1 cellular context compared by ENCODE assay signal in the genomic region with DNA sequence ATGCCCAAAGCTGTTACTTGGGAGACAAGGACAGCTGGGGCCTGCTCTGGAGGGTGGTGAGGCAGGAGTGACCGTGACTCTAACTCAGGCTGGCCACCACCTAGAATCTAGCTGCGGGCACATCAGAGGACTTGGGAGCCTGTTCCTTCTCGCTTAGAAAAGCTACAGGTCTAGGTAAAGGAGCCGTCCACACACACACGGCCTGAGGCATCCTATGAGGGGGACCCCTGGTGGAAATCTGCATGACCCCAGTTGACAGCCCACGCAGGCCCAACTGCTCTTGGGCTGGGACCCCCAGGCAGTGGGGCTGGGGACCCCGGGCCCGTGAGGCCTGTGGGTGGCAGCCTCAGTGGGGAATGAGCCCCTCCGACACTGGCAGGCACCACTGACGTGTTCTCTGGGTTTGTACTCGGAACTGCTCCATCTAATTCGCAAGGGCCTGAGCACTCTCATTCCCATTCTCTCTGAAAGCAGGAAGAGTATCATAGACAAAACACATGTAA.
TF ChIP-seq lines count a peak whose summit lies in the region.

No MANE protein-coding gene starts in this region.

TF ChIP-seq in HepG2, 621 proteins besides CTCF, POLR2A, EP300 and RAD21:
- no peak for TF ChIP-seq ZBTB1 (CRISPR knock-in tag; IDR thresholded peaks at IDR 0.05; ENCODE audit: borderline replicate concordance)
- TF ChIP-seq, protein P1, sequence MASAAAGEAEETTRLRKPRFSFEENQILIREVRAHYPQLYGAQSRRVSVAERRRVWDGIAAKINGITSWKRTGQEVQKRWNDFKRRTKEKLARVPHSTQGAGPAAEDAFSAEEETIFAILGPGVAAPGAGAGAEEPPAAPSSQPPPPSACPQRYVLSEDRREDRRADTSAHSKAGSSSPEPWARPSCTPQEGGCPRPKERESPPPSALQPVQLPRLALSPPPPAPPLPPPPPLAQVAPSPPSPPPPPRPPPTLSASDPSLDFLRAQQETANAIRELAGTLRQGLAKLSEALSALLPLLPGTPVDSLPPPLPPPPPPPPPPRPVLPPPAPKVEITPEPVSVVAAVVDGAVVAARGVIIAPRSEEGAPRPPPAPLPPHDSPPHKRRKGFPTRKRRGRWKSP (CRISPR knock-in tag; IDR thresholded peaks at IDR 0.05) = no peak
TF ChIP-seq in HepG2: peak in this region for 0.
